In genomic region chr12:64802180-64802775, GRCh38 we compare ENCODE assay signal across 8 cellular contexts. TPM values are rescaled to one million over a fixed set of nuclear protein-coding genes. Genes with fewer than 3 reads are reported as not detected.
A peak's percentile ranks its signal among the peaks of the same experiment; 100 is the strongest.
DNase-seq lines count a peak whose midpoint lies in the region; ATAC-seq and TF ChIP-seq lines count a peak whose summit lies in the region.
"Not testable (repeated sequence)": the region's sequence is repeated elsewhere in the genome, so short reads cannot be mapped to it uniquely, and the experiment has no call there.

No MANE protein-coding gene starts in this region.

- peak; percentile 88 for ATAC-seq in DND-41 (ENCODE audit: insufficient read depth, low read depth)
- peak; percentile 77 for ATAC-seq in naive thymus-derived CD4-positive, alpha-beta T cell

- H3K27me3 ChIP-seq in DND-41 (ENCODE audit: insufficient read depth, low read length, poor library complexity) (peaks cover 11% of the 10 kb centered on the region), SK-N-SH (ENCODE audit: insufficient read depth) (peaks cover 17% of the 10 kb centered on the region; the same call in 1 of the 2 replicates)
- not testable (repeated sequence) for H3K27me3 ChIP-seq in naive thymus-derived CD4-positive, alpha-beta T cell (ENCODE audit: control insufficient read depth in 2 of 2, insufficient read depth in 2 of 2, low read length in 2 of 2); suprapubic skin

- not testable (repeated sequence) for H3K9me3 ChIP-seq in DND-41 (ENCODE audit: insufficient read depth, low read length, severe bottlenecking); HEK293 (ENCODE audit: control insufficient read depth, insufficient read depth, low read depth, low read length); SK-N-SH; naive thymus-derived CD4-positive, alpha-beta T cell (ENCODE audit: control insufficient read depth in 2 of 3, low read length in 3 of 3); suprapubic skin

- not testable (repeated sequence) for H3K4me3 ChIP-seq in DND-41 (ENCODE audit: low read depth in 1 of 2, low read length in 2 of 2); HEK293 (ENCODE audit: low read depth, low read length); naive thymus-derived CD4-positive, alpha-beta T cell (ENCODE audit: low read length); suprapubic skin
- H3K4me3 ChIP-seq in SK-N-SH (ENCODE audit: low read depth in 2 of 2, low read length in 1 of 2): peak overlapping the region in 1 of 2 experiments; percentile 20; a peak in 1 of 4 replicates

- not testable (repeated sequence) for H3K9ac ChIP-seq in DND-41 (ENCODE audit: low read depth, low read length); SK-N-SH

- TF ChIP-seq CTCF in DND-41 (IDR thresholded peaks at IDR 0.05; ENCODE audit: borderline replicate concordance, extremely low read depth, low read length, poor library complexity, severe bottlenecking): peak; percentile 92
- TF ChIP-seq CTCF in HEK293 (tag by site-specific recombination; IDR thresholded peaks at IDR 0.05): peak; percentile 74
- peak; percentile 91 for TF ChIP-seq CTCF in SK-N-SH (IDR thresholded peaks at IDR 0.05)
- peak; percentile 59 to 88 for TF ChIP-seq CTCF in suprapubic skin (IDR thresholded peaks at IDR 0.05)

- H3K27ac Mint-ChIP-seq in naive thymus-derived CD4-positive, alpha-beta T cell: not testable (repeated sequence)

- TF ChIP-seq EP300 in SK-N-SH (IDR thresholded peaks at IDR 0.05; ENCODE audit: borderline replicate concordance in 1 of 2, low read depth in 1 of 2, low read length in 1 of 2); suprapubic skin (IDR thresholded peaks at IDR 0.05): not testable (repeated sequence)

- H3K27ac ChIP-seq in DND-41 (ENCODE audit: low read length); HEK293 (ENCODE audit: extremely low read depth, low read depth, low read length); SK-N-SH (ENCODE audit: low read depth in 2 of 2, low read length in 1 of 2); naive thymus-derived CD4-positive, alpha-beta T cell (ENCODE audit: low read depth, low read length); suprapubic skin: not testable (repeated sequence)

- POLR2A ChIA-PET in HEK293 (lab: Yijun Ruan, JAX): interaction anchor here (1.2 kb wide), 1 partner anchor 22 kb away, joined by 4 read pairs; no protein-coding TSS in a partner anchor
- POLR2A ChIA-PET in SK-N-SH (lab: Yijun Ruan, JAX): not testable (repeated sequence)
- POLR2A ChIA-PET in naive thymus-derived CD4-positive, alpha-beta T cell (lab: Charles Lee): interaction anchor here (0.7 kb wide), 1 partner anchor 103 kb away, joined by 3 read pairs; no protein-coding TSS in a partner anchor

- H3K36me3 ChIP-seq in DND-41 (ENCODE audit: insufficient read depth, low read length); HEK293 (ENCODE audit: control insufficient read depth in 2 of 2, insufficient read depth in 1 of 2, low read length in 2 of 2); SK-N-SH (replicated peaks in 1 of 2; ENCODE audit: control insufficient read depth in 1 of 2, insufficient read depth in 2 of 2, low read length in 1 of 2); naive thymus-derived CD4-positive, alpha-beta T cell (ENCODE audit: control insufficient read depth in 2 of 3, insufficient read depth in 3 of 3, low read length in 3 of 3); suprapubic skin: not testable (repeated sequence)

- not testable (repeated sequence) for H3K4me1 Mint-ChIP-seq in naive thymus-derived CD4-positive, alpha-beta T cell

- not testable (repeated sequence) for H3K4me1 ChIP-seq in DND-41 (ENCODE audit: insufficient read depth, low read length); HEK293 (ENCODE audit: control insufficient read depth, insufficient read depth, low read length); SK-N-SH (ENCODE audit: control insufficient read depth in 1 of 2, insufficient read depth in 2 of 2, low read depth in 1 of 2, low read length in 1 of 2); naive thymus-derived CD4-positive, alpha-beta T cell (ENCODE audit: control insufficient read depth in 2 of 2, insufficient read depth in 2 of 2, low read length in 2 of 2); suprapubic skin

- not testable (repeated sequence) for H3K9me3 Mint-ChIP-seq in naive thymus-derived CD4-positive, alpha-beta T cell

- not testable (repeated sequence) for H3K4me2 ChIP-seq in DND-41 (ENCODE audit: insufficient read depth, low read length); SK-N-SH

- not testable (repeated sequence) for H4K20me1 ChIP-seq in DND-41 (ENCODE audit: insufficient read depth, low read length); SK-N-SH (ENCODE audit: insufficient read depth)

- peaks cover 25 to 46% (median 35%) of the 10 kb centered on the region in 5 donors for H3K27me3 Mint-ChIP-seq in naive thymus-derived CD4-positive, alpha-beta T cell

- not testable (repeated sequence) for H2AFZ ChIP-seq in DND-41 (ENCODE audit: low read depth, low read length); SK-N-SH (ENCODE audit: low read depth)

- TF ChIP-seq POLR2A in suprapubic skin (IDR thresholded peaks at IDR 0.05): not testable (repeated sequence)

- TF ChIP-seq RAD21 in SK-N-SH (IDR thresholded peaks at IDR 0.05; ENCODE audit: low read length): peak; percentile 66

- H3K4me3 Mint-ChIP-seq in naive thymus-derived CD4-positive, alpha-beta T cell: not testable (repeated sequence)

- 17% methylated on average over 8 of the region's 8 CpGs for WGBS in SK-N-SH (ENCODE audit: low lambda C conversion rate)
- 30% methylated on average over 8 of the region's 8 CpGs for WGBS in suprapubic skin

- CTCF ChIA-PET in HEK293 (lab: Yijun Ruan, JAX) (interaction anchor here (0.6 to 2.7 kb wide), 45 partner anchors 8 to 1316 kb away, joined by 3 to 18 read pairs (median 4); no protein-coding TSS in a partner anchor), SK-N-SH (lab: Yijun Ruan, JAX) (interaction anchor here (0.6 to 2.6 kb wide), 49 partner anchors 8 to 1303 kb away, joined by 3 to 21 read pairs (median 4); partner anchors contain the start of genes LEMD3 and TBC1D30)
- CTCF ChIA-PET in naive thymus-derived CD4-positive, alpha-beta T cell (lab: Charles Lee): interaction anchor here (0.8 to 2.0 kb wide), 3 partner anchors 16 to 254 kb away, joined by 3 to 4 read pairs (median 3); no protein-coding TSS in a partner anchor

- DNase-seq in DND-41: peak; percentile 63
- DNase-seq in NCI-H1105 treated with DMSO at 0.1 percent for 48 hours (lab: John Stamatoyannopoulos, UW): peak; percentile 44
- peak; percentile 72 for DNase-seq in SK-N-SH
- peak; percentile 83 for DNase-seq in activated effector memory CD4-positive, alpha-beta T cell treated with anti-CD3 and anti-CD28 coated beads, Interleukin-2, amount 50 U/mL, for 16 hours
- DNase-seq in fibroblast of peridontal ligament (ENCODE audit: extremely low read depth): peak; percentile 28
- DNase-seq in naive thymus-derived CD4-positive, alpha-beta T cell: peak in 6 of 9 donors; percentile 23 to 60 (median 38)
- DNase-seq in suprapubic skin (ENCODE audit: low spot score in 2 of 2): not testable (repeated sequence)

- H3K79me2 ChIP-seq in DND-41 (ENCODE audit: insufficient read depth, low read length); SK-N-SH (ENCODE audit: insufficient read depth): not testable (repeated sequence)

- not testable (repeated sequence) for H3F3A ChIP-seq in SK-N-SH (replicated peaks; ENCODE audit: insufficient read depth)

- H3K9me2 ChIP-seq in SK-N-SH: not testable (repeated sequence)

- not testable (repeated sequence) for H3K36me3 Mint-ChIP-seq in naive thymus-derived CD4-positive, alpha-beta T cell

- intact Hi-C loops in naive thymus-derived CD4-positive, alpha-beta T cell (cut with micrococcal nuclease): loop anchor here (1.0 to 2.0 kb wide), 2 partner anchors 321 to 428 kb away; no protein-coding TSS in a partner anchor

TF ChIP-seq in HEK293, 187 proteins besides CTCF, POLR2A, EP300 and RAD21 (continues in another document):
- peak; percentile 53; the same call in 1 of the 2 replicates for TF ChIP-seq MZF1 (tag by site-specific recombination; IDR thresholded peaks at IDR 0.05; ENCODE audit: borderline replicate concordance)
- 0 out of 2 replicates have a peak, but pooled peaks have one; percentile 24 for TF ChIP-seq ZFHX2 (tag by site-specific recombination; conservative IDR thresholded peaks at IDR 0.05)
- TF ChIP-seq ZNF768 (tag by site-specific recombination; IDR thresholded peaks at IDR 0.05): 0 out of 2 replicates have a peak, but pooled peaks have one; percentile 29
- TF ChIP-seq ZNF654 (tag by site-specific recombination; IDR thresholded peaks at IDR 0.05; ENCODE audit: low read depth): peak; percentile 90

TF ChIP-seq in SK-N-SH, 30 proteins besides CTCF, POLR2A, EP300 and RAD21:
- TF ChIP-seq SMC3 (IDR thresholded peaks at IDR 0.05; ENCODE audit: low read depth, low read length): peak; percentile 52

RNA-seq across cellular contexts. Expression of gene TBC1D30, which starts 22.2 kb away (rescaled TPM):
- 0.23 and 0.29 TPM in 2 replicates for polyA plus RNA-seq in SK-N-SH (2012; rRNA removed)
- 0.15 and 0.21 TPM in 2 replicates for polyA plus RNA-seq in SK-N-SH (2012; cell fraction: cytosol; rRNA removed)
- polyA plus RNA-seq in SK-N-SH (2012; cell fraction: nucleus; rRNA removed): 0.55 and 1.0 TPM in 2 replicates
- 1 to 10 TPM in 2 of 5 experiments, under 1 TPM in 2, not detected in 1; 0.45 to 1.5 (median 0.80) TPM for total RNA-seq in naive thymus-derived CD4-positive, alpha-beta T cell
- under 1 TPM; 0.13 to 0.52 TPM for polyA plus RNA-seq in naive thymus-derived CD4-positive, alpha-beta T cell
- 1 to 10 TPM in 3 of 4 donors, under 1 TPM in 1; 0.49 to 3.9 (median 3.1) TPM for total RNA-seq in suprapubic skin

RNA-seq across cellular contexts. Expression of gene GNS, which starts 43.1 kb away (rescaled TPM):
- polyA plus RNA-seq in SK-N-SH (2012; rRNA removed): 74.8 and 93.8 TPM in 2 replicates
- polyA plus RNA-seq in SK-N-SH (2012; cell fraction: cytosol; rRNA removed): 80.0 and 89.4 TPM in 2 replicates
- 32.3 and 61.5 TPM in 2 replicates for polyA plus RNA-seq in SK-N-SH (2012; cell fraction: nucleus; rRNA removed)
- total RNA-seq in naive thymus-derived CD4-positive, alpha-beta T cell: 10 to 100 TPM; 24.4 to 62.8 (median 35.2) TPM
- polyA plus RNA-seq in naive thymus-derived CD4-positive, alpha-beta T cell: 10 to 100 TPM; 39.5 to 48.2 TPM
- 10 to 100 TPM; 46.7 to 56.7 (median 49.6) TPM for total RNA-seq in suprapubic skin
